In genomic region chr11:74025467-74026166, GRCh38 we compare ENCODE assay signal across 13 cellular contexts. TPM values are rescaled to one million over a fixed set of nuclear protein-coding genes. Genes with fewer than 3 reads are reported as not detected.
DNase-seq lines count a peak whose midpoint lies in the region; ATAC-seq and TF ChIP-seq lines count a peak whose summit lies in the region.
"Had no signal": no experiment of that assay in that cellular context is flagged by ENCODE, and none has a peak within 500 bp of the region (broad histone marks: within the 10 kb centered on the region; RNA-seq: fewer than 3 reads in every experiment).

No MANE protein-coding gene starts in this region.

- no peaks in the 10 kb centered on the region for H3K9me2 ChIP-seq in GM23248 (ENCODE audit: insufficient read depth)

- H2AFZ ChIP-seq in GM23248 (no peak overlapping the region), fibroblast of lung (ENCODE audit: low read length) (no peak overlapping the region)

- H3K36me3 Mint-ChIP-seq in T-helper 2 cell treated with Interferon-gamma antibody and Interleukin-4, amounts not matched to agents 5 μg/mL and 100 μg/mL, for 36 hours (ENCODE audit: low read depth), result peaks cover 34% of the 10 kb centered on the region

- H3K27ac ChIP-seq in GM23248 (peak overlapping the region; percentile 87), fibroblast of lung (ENCODE audit: insufficient read depth, low read length) (peak overlapping the region; percentile 52)

- no peaks in the 10 kb centered on the region for H3K79me2 ChIP-seq in GM23248 (ENCODE audit: insufficient read depth)
- H3K79me2 ChIP-seq in fibroblast of lung (ENCODE audit: control insufficient read depth, insufficient read depth, low read length), result no peaks in the 10 kb centered on the region

- H3K9ac ChIP-seq in GM23248, result peak overlapping the region; percentile 44
- no peak overlapping the region for H3K9ac ChIP-seq in fibroblast of lung (ENCODE audit: insufficient read depth, low read length)

- H4K20me1 ChIP-seq in GM23248 (ENCODE audit: insufficient read depth) (no peaks in the 10 kb centered on the region), fibroblast of lung (ENCODE audit: control insufficient read depth, extremely low read depth, insufficient read depth, low read length) (no peaks in the 10 kb centered on the region)

- peak overlapping the region; percentile 52 for H3K27ac Mint-ChIP-seq in T-helper 2 cell treated with Interferon-gamma antibody and Interleukin-4, amounts not matched to agents 5 μg/mL and 100 μg/mL, for 36 hours
- H3K27ac Mint-ChIP-seq: activated naive CD8-positive, alpha-beta T cell treated with anti-CD3 and anti-CD28 coated beads, Interleukin-2, amount 10 ng/mL, durations not matched to agents 7 days and 5 days; endodermal cell had no signal

- no peak for ATAC-seq in HG02884 (IDR thresholded peaks at IDR 0.05; ENCODE audit: unreplicated experiment)

- peaks cover 36% of the 10 kb centered on the region for H3K4me1 ChIP-seq in GM23248 (ENCODE audit: insufficient read depth)
- H3K4me1 ChIP-seq in fibroblast of lung (ENCODE audit: control insufficient read depth, extremely low read depth, insufficient read depth, low read length), result peaks cover 16% of the 10 kb centered on the region
- no peaks in the 10 kb centered on the region for H3K4me1 ChIP-seq in HAP-1

- no peaks in the 10 kb centered on the region for H3K36me3 ChIP-seq in GM23248 (ENCODE audit: low read depth)
- no peaks in the 10 kb centered on the region for H3K36me3 ChIP-seq in fibroblast of lung (ENCODE audit: control insufficient read depth, insufficient read depth, low read length)
- H3K36me3 ChIP-seq in HAP-1 (replicated peaks), result no peaks in the 10 kb centered on the region

- H3K9me3 ChIP-seq in GM23248 (ENCODE audit: low read depth) (no peaks in the 10 kb centered on the region), fibroblast of lung (ENCODE audit: control insufficient read depth, insufficient read depth, low read depth, low read length) (no peaks in the 10 kb centered on the region), HAP-1 (no peaks in the 10 kb centered on the region)

- no peak overlapping the region for H3K4me3 Mint-ChIP-seq in T-helper 2 cell treated with Interferon-gamma antibody and Interleukin-4, amounts not matched to agents 5 μg/mL and 100 μg/mL, for 36 hours
- H3K4me3 Mint-ChIP-seq: activated naive CD8-positive, alpha-beta T cell treated with anti-CD3 and anti-CD28 coated beads, Interleukin-2, amount 10 ng/mL, durations not matched to agents 7 days and 5 days; endodermal cell had no signal

- peak overlapping the region; percentile 38 for H3K4me2 ChIP-seq in GM23248 (ENCODE audit: unreplicated experiment)
- peak overlapping the region; percentile 5 for H3K4me2 ChIP-seq in fibroblast of lung (ENCODE audit: extremely low read depth, insufficient read depth, low read length)

- no peak for TF ChIP-seq CTCF in fibroblast of lung (conservative IDR thresholded peaks at IDR 0.05 in 1 of 2, IDR thresholded peaks at IDR 0.05 in 1 of 2; ENCODE audit: low read depth in 1 of 2, low read length in 2 of 2)

- WGBS in GM23248 (ENCODE audit: low coverage in 1 of 2, low lambda C conversion rate in 2 of 2, missing lambda C conversion rate in 2 of 2), 2 experiments, result 48 to 51% methylated on average over 7 of the region's 7 CpGs

- H3K27me3 Mint-ChIP-seq in T-helper 2 cell treated with Interferon-gamma antibody and Interleukin-4, amounts not matched to agents 5 μg/mL and 100 μg/mL, for 36 hours (ENCODE audit: low read depth), result no peaks in the 10 kb centered on the region
- H3K27me3 Mint-ChIP-seq: activated naive CD8-positive, alpha-beta T cell treated with anti-CD3 and anti-CD28 coated beads, Interleukin-2, amount 10 ng/mL, durations not matched to agents 7 days and 5 days had no signal

- H3K4me3 ChIP-seq in GM23248, result no peak overlapping the region
- no peak overlapping the region for H3K4me3 ChIP-seq in fibroblast of lung (replicated peaks in 1 of 4; ENCODE audit: control extremely low read depth in 1 of 4, insufficient read depth in 1 of 4, low read depth in 3 of 4, low read length in 4 of 4)
- H3K4me3 ChIP-seq in HAP-1, result no peak overlapping the region

- peaks cover 40% of the 10 kb centered on the region for H3F3A ChIP-seq in GM23248 (ENCODE audit: insufficient read depth)

- H3K27me3 ChIP-seq in GM23248 (replicated peaks; ENCODE audit: insufficient read depth), result no peaks in the 10 kb centered on the region
- H3K27me3 ChIP-seq in fibroblast of lung (ENCODE audit: control insufficient read depth, insufficient read depth, low read length), result no peaks in the 10 kb centered on the region
- H3K27me3 ChIP-seq in HAP-1 (ENCODE audit: low read depth), result no peaks in the 10 kb centered on the region

- DNase-seq in ACHN (peak; percentile 6), GM23248 (peak; percentile 75), fibroblast of lung (ENCODE audit: low read depth in 2 of 2) (peak; percentile 44 to 70), DMS79 treated with DMSO at 0.1 percent for 48 hours (lab: John Stamatoyannopoulos, UW) (no peak), HAP-1 (ENCODE audit: low spot score in 2 of 2) (no peak), hippocampal formation (lab: John Stamatoyannopoulos, UW) (no peak)
- no peak for DNase-seq in T-helper 2 cell treated with Interferon-gamma antibody and Interleukin-4, amounts not matched to agents 5 μg/mL and 100 μg/mL, for 36 hours (ENCODE audit: low spot score)
- DNase-seq: activated CD4-positive, alpha-beta T cell treated with anti-CD3 and anti-CD28 coated beads for 1 hour; activated naive CD8-positive, alpha-beta T cell treated with anti-CD3 and anti-CD28 coated beads, Interleukin-2, amount 10 ng/mL, durations not matched to agents 7 days and 5 days; endodermal cell; stimulated activated CD4-positive, alpha-beta T cell treated with anti-CD3 and anti-CD28 coated beads, Interleukin-12 subunit alpha, Interleukin-12 subunit beta, amount 100 ng/mL, for 4 hours had no signal

- peaks cover 30% of the 10 kb centered on the region for H3K4me1 Mint-ChIP-seq in T-helper 2 cell treated with Interferon-gamma antibody and Interleukin-4, amounts not matched to agents 5 μg/mL and 100 μg/mL, for 36 hours (ENCODE audit: low read depth)

- in situ Hi-C loops in ACHN (cut with HindIII; ENCODE audit: low pct_ligation_motif_present, low pct_unique_long_range_greater_than_20kb, low sequenced_read_pairs) (no loop called here), GM23248 (cut with MboI) (no loop called here), HAP-1 (cut with MboI; ENCODE audit: low sequenced_read_pairs) (no loop called here)

- no peaks in the 10 kb centered on the region for H3K9me3 Mint-ChIP-seq in T-helper 2 cell treated with Interferon-gamma antibody and Interleukin-4, amounts not matched to agents 5 μg/mL and 100 μg/mL, for 36 hours
- H3K9me3 Mint-ChIP-seq: activated naive CD8-positive, alpha-beta T cell treated with anti-CD3 and anti-CD28 coated beads, Interleukin-2, amount 10 ng/mL, durations not matched to agents 7 days and 5 days; endodermal cell had no signal

RNA-seq across cellular contexts. Expression of gene UCP3, which starts 16.7 kb away (rescaled TPM):
- 0.11 TPM in 1 of 2 replicates, not detected in the other for total RNA-seq in GM23248 (2014; rRNA removed; shearing (Covaris generic))
- polyA plus RNA-seq in GM23248 (2016; fragmentation: Nextera tagmentation; extraction: Ambion mirVana) (0.22 TPM in 1 of 2 replicates, not detected in the other), fibroblast of lung (0.11 and 0.18 TPM in 2 replicates)
- total RNA-seq in fibroblast of lung, result 0.26 and 0.33 TPM in 2 replicates
- 0.24 and 0.31 TPM in 2 replicates for polyA plus RNA-seq in fibroblast of lung (2012)
- polyA minus RNA-seq in fibroblast of lung (ENCODE audit: low replicate concordance), result not detected in 2 replicates

RNA-seq across cellular contexts. Expression of gene UCP2, which starts 43.0 kb away (rescaled TPM):
- 2.4 TPM in 1 of 2 replicates, not detected in the other for total RNA-seq in GM23248 (2014; rRNA removed; shearing (Covaris generic))
- polyA plus RNA-seq in GM23248 (2016; fragmentation: Nextera tagmentation; extraction: Ambion mirVana) (2.0 and 2.8 TPM in 2 replicates), fibroblast of lung (10.7 and 11.5 TPM in 2 replicates)
- total RNA-seq in fibroblast of lung, result 0.77 and 4.8 TPM in 2 replicates
- polyA plus RNA-seq in fibroblast of lung (2012), result 9.9 and 11.3 TPM in 2 replicates
- polyA minus RNA-seq in fibroblast of lung (ENCODE audit: low replicate concordance), result 29.2 and 38.2 TPM in 2 replicates
- polyA plus RNA-seq: neural cell had no signal

Comparison
In these comparisons a context has a peak if more than half of its experiments do, and no peak if none do; other contexts are left out.
1. DNase-seq: peak in ACHN (single experiment), GM23248 (single experiment) and fibroblast of lung (2 of 2); none in T-helper 2 cell treated with Interferon-gamma antibody and Interleukin-4, amounts not matched to agents 5 μg/mL and 100 μg/mL, for 36 hours (single experiment), DMS79 treated with DMSO at 0.1 percent for 48 hours (single experiment), HAP-1 (0 of 2) and hippocampal formation (0 of 2).